9 cellular contexts compared by ENCODE assay signal in the genomic region with DNA sequence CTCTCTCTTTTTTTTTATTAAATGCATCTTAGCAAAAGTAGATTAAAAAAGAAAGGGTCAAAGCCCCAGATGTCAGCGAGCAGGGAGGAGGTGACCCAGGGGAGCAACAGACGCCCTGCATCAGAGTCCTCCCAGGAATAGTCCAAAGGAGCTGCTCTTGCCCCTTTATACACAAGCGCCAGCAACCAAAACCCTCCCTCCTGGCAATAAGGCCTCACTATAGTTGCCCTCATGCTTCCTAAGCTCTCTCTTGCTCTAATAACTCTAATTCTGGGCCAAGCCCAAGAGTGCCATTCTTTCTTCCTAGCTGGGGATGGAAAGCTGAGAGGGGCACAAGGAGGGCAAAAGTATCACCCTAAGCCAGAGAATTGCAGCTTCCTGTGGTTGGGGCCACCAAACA. TPM values are rescaled to one million over a fixed set of nuclear protein-coding genes. Genes with fewer than 3 reads are reported as not detected.
DNase-seq lines count a peak whose midpoint lies in the region; ATAC-seq and TF ChIP-seq lines count a peak whose summit lies in the region.
"Had no signal": no experiment of that assay in that cellular context is flagged by ENCODE, and none has a peak within 500 bp of the region (broad histone marks: within the 10 kb centered on the region; RNA-seq: fewer than 3 reads in every experiment).

No MANE protein-coding gene starts in this region.

- no peak for ATAC-seq in SK-N-SH treated with all-trans-retinoic acid at 6 μM for 48 hours

- H3K36me3 ChIP-seq in SK-N-SH (replicated peaks in 1 of 2; ENCODE audit: control insufficient read depth in 1 of 2, insufficient read depth in 2 of 2, low read length in 1 of 2) (peaks cover 39 to 46% of the 10 kb centered on the region in 2 experiments), adrenal gland (replicated peaks in 1 of 2) (peaks cover 0 to 37% of the 10 kb centered on the region in 2 donors), liver (ENCODE audit: control insufficient read depth in 4 of 4, insufficient read depth in 3 of 4, low read depth in 1 of 4, low read length in 3 of 4) (peaks cover 17 to 46% (median 38%) of the 10 kb centered on the region in 4 donors), stomach (peaks cover 27 to 85% (median 67%) of the 10 kb centered on the region in 4 donors)

- peaks cover 11% of the 10 kb centered on the region; the same call in 1 of the 2 replicates for H3K79me2 ChIP-seq in SK-N-SH (ENCODE audit: insufficient read depth)

- H3K27ac ChIP-seq in SK-N-SH (ENCODE audit: low read depth in 2 of 2, low read length in 1 of 2), result peak overlapping the region; percentile 99 to 100
- H3K27ac ChIP-seq in adrenal gland, result peak overlapping the region in 4 of 5 donors; percentile 88 to 99 (median 96)
- peak overlapping the region; percentile 4 to 58 for H3K27ac ChIP-seq in liver (ENCODE audit: low read depth in 1 of 2, low read length in 2 of 2)
- peak overlapping the region in 4 of 5 donors; percentile 84 to 92 (median 88) for H3K27ac ChIP-seq in stomach

- H3K4me1 ChIP-seq in SK-N-SH (ENCODE audit: control insufficient read depth in 1 of 2, insufficient read depth in 2 of 2, low read depth in 1 of 2, low read length in 1 of 2) (peaks cover 65 to 71% of the 10 kb centered on the region in 2 experiments), adrenal gland (replicated peaks in 1 of 2) (peaks cover 15 to 35% of the 10 kb centered on the region in 2 donors), liver (ENCODE audit: control insufficient read depth in 4 of 4, insufficient read depth in 4 of 4, low read length in 3 of 4) (peaks cover 4 to 20% (median 7%) of the 10 kb centered on the region in 4 donors), stomach (peaks cover 31 to 75% (median 52%) of the 10 kb centered on the region in 4 donors)

- H3K4me3 ChIP-seq in SK-N-SH (ENCODE audit: low read depth in 2 of 2, low read length in 1 of 2), result no peak overlapping the region
- H3K4me3 ChIP-seq in adrenal gland, result no peak overlapping the region
- no peak overlapping the region for H3K4me3 ChIP-seq in liver (ENCODE audit: low read depth in 1 of 3, low read length in 3 of 3)
- no peak overlapping the region for H3K4me3 ChIP-seq in stomach

- POLR2A ChIA-PET in SK-N-SH (lab: Yijun Ruan, JAX), result interaction anchor here (1.2 to 2.8 kb wide), 6 partner anchors 8 to 43 kb away, joined by 3 to 16 read pairs (median 6); a partner anchor contains a TSS

- no peak for TF ChIP-seq EP300 in SK-N-SH (IDR thresholded peaks at IDR 0.05; ENCODE audit: borderline replicate concordance in 1 of 2, low read depth in 1 of 2, low read length in 1 of 2)
- TF ChIP-seq EP300 in stomach (IDR thresholded peaks at IDR 0.05), result no peak

- H3K27me3 ChIP-seq in SK-N-SH (ENCODE audit: insufficient read depth), result no peaks in the 10 kb centered on the region
- H3K27me3 ChIP-seq in adrenal gland, result no peaks in the 10 kb centered on the region
- no peaks in the 10 kb centered on the region for H3K27me3 ChIP-seq in liver (ENCODE audit: control insufficient read depth in 4 of 4, insufficient read depth in 4 of 4, low read length in 3 of 4)
- no peaks in the 10 kb centered on the region for H3K27me3 ChIP-seq in stomach

- 92% methylated on average over 3 of the region's 3 CpGs for WGBS in SK-N-SH (ENCODE audit: low lambda C conversion rate)
- WGBS in adrenal gland, 4 donors, result 86 to 93% (median 89%) methylated on average over 3 of the region's 3 CpGs
- 89% methylated on average over 3 of the region's 3 CpGs for WGBS in liver
- WGBS in stomach, 5 donors, result 80 to 91% (median 88%) methylated on average over 3 of the region's 3 CpGs

- H3K4me2 ChIP-seq in SK-N-SH, result peak overlapping the region; percentile 81; the same call in 1 of the 2 replicates

- DNase-seq in SK-N-SH (no peak), adrenal gland (no peak), stomach (no peak), cerebellum (ENCODE audit: low spot score) (no peak), NCI-H510A treated with DMSO at 0.1 percent for 48 hours (lab: John Stamatoyannopoulos, UW) (no peak), SW480 (ENCODE audit: low spot score) (no peak)
- DNase-seq: NCI-H2081 had no signal

- H3F3A ChIP-seq in SK-N-SH (replicated peaks; ENCODE audit: insufficient read depth), result peaks cover 42% of the 10 kb centered on the region

- no peaks in the 10 kb centered on the region for H3K9me3 ChIP-seq in SK-N-SH
- no peaks in the 10 kb centered on the region for H3K9me3 ChIP-seq in adrenal gland (replicated peaks in 1 of 3)
- H3K9me3 ChIP-seq in liver (ENCODE audit: control insufficient read depth in 4 of 4, low read length in 3 of 4), result no peaks in the 10 kb centered on the region
- no peaks in the 10 kb centered on the region for H3K9me3 ChIP-seq in stomach

- peak overlapping the region; percentile 80; the same call in 1 of the 2 replicates for H3K9ac ChIP-seq in SK-N-SH
- no peak overlapping the region for H3K9ac ChIP-seq in liver (ENCODE audit: low read depth in 1 of 2, low read length in 2 of 2)

- TF ChIP-seq CTCF in SK-N-SH (IDR thresholded peaks at IDR 0.05) (no peak), adrenal gland (IDR thresholded peaks at IDR 0.05) (no peak), liver (IDR thresholded peaks at IDR 0.05; ENCODE audit: low read depth, low read length, missing input control) (no peak), stomach (IDR thresholded peaks at IDR 0.05) (no peak)

- no peaks in the 10 kb centered on the region for H3K9me2 ChIP-seq in SK-N-SH

- CTCF ChIA-PET in SK-N-SH (lab: Yijun Ruan, JAX), result interaction anchor here (0.6 to 10.1 kb wide), 13 partner anchors 9 to 306 kb away, joined by 3 to 113 read pairs (median 4); a partner anchor contains a TSS

- no peak overlapping the region for H2AFZ ChIP-seq in SK-N-SH (ENCODE audit: low read depth)

- TF ChIP-seq POLR2A in adrenal gland (IDR thresholded peaks at IDR 0.05), result no peak
- TF ChIP-seq POLR2A in stomach (IDR thresholded peaks at IDR 0.05), result no peak

- no peak for TF ChIP-seq RAD21 in SK-N-SH (IDR thresholded peaks at IDR 0.05; ENCODE audit: low read length)
- no peak for TF ChIP-seq RAD21 in liver (IDR thresholded peaks at IDR 0.05)

- no peaks in the 10 kb centered on the region for H4K20me1 ChIP-seq in SK-N-SH (ENCODE audit: insufficient read depth)

- intact Hi-C loops in adrenal gland (cut with DNase I) (loop anchor here (5.0 kb wide), 1 partner anchor 38 kb away; a partner anchor contains a TSS), stomach (cut with DNase I; ENCODE audit: low total_unique reads) (no loop called here)

TF ChIP-seq in SK-N-SH treated with all-trans-retinoic acid at 6 μM for 48 hours, 23 proteins besides CTCF, POLR2A, EP300 and RAD21 (continues in another document):
- TF ChIP-seq GLIS3 (CRISPR knock-in tag; IDR thresholded peaks at IDR 0.05), result no peak
- TF ChIP-seq ZC3H10 (CRISPR knock-in tag; IDR thresholded peaks at IDR 0.05), result no peak
- TF ChIP-seq ESRRG (CRISPR knock-in tag; IDR thresholded peaks at IDR 0.05), result no peak
- no peak for TF ChIP-seq CSDC2 (CRISPR knock-in tag; IDR thresholded peaks at IDR 0.05)

TF ChIP-seq in liver, 16 proteins besides CTCF, POLR2A, EP300 and RAD21:
- no peak for TF ChIP-seq FOXA1 (IDR thresholded peaks at IDR 0.05)
- peak in 1 of 2 donors; percentile 15 for TF ChIP-seq RXRA (IDR thresholded peaks at IDR 0.05)
- peak in 1 of 2 donors; percentile 7 for TF ChIP-seq HNF4A (conservative IDR thresholded peaks at IDR 0.05)

RNA-seq across cellular contexts. Expression of a gene that starts 26.3 kb away (rescaled TPM):
- polyA plus RNA-seq in SK-N-SH (2012; rRNA removed) (1.9 and 2.0 TPM in 2 replicates), adrenal gland (1 to 10 TPM in 1 of 3 donors, under 1 TPM in 2; 0.10 to 1.1 (median 0.33) TPM), liver (under 1 TPM in 1 of 2 donors, not detected in 1; 0.02 TPM), stomach (under 1 TPM in 2 of 3 donors, not detected in 1; 0.08 to 0.12 TPM)
- 0.99 and 1.3 TPM in 2 replicates for polyA plus RNA-seq in SK-N-SH (2012; cell fraction: cytosol; rRNA removed)
- polyA plus RNA-seq in SK-N-SH (2012; cell fraction: nucleus; rRNA removed), result 7.5 and 8.1 TPM in 2 replicates
- total RNA-seq in adrenal gland (1 to 10 TPM in 7 of 8 donors, under 1 TPM in 1; 0.77 to 5.2 (median 3.1) TPM), liver (1 to 10 TPM in 1 of 2 donors, under 1 TPM in 1; 0.19 to 1.1 TPM), stomach (1 to 10 TPM in 3 of 5 donors, not detected in 2; 2.0 to 3.5 (median 2.7) TPM), cerebellum (16.4 TPM)

RNA-seq across cellular contexts. Expression of a gene that starts 30.3 kb away (rescaled TPM):
- polyA plus RNA-seq in SK-N-SH (2012; rRNA removed) (0.53 and 0.78 TPM in 2 replicates), adrenal gland (1 to 10 TPM in 1 of 3 donors, under 1 TPM in 2; 0.03 to 1.0 (median 0.53) TPM), liver (not detected), stomach (not detected)
- 0.27 and 0.50 TPM in 2 replicates for polyA plus RNA-seq in SK-N-SH (2012; cell fraction: cytosol; rRNA removed)
- 2.4 and 2.6 TPM in 2 replicates for polyA plus RNA-seq in SK-N-SH (2012; cell fraction: nucleus; rRNA removed)
- total RNA-seq in adrenal gland (1 to 10 TPM in 7 of 8 donors, under 1 TPM in 1; 0.30 to 6.1 (median 2.2) TPM), liver (1 to 10 TPM in 1 of 2 donors, under 1 TPM in 1; 0.33 to 1.4 TPM), stomach (10 to 100 TPM in 1 of 5 donors, 1 to 10 TPM in 2, under 1 TPM in 1, not detected in 1; 0.87 to 15.4 (median 5.0) TPM), cerebellum (63.2 TPM)

RNA-seq across cellular contexts. Expression of a gene that starts 39.4 kb away (rescaled TPM):
- polyA plus RNA-seq in SK-N-SH (2012; rRNA removed) (55.8 and 97.0 TPM in 2 replicates), adrenal gland (100 to 1,000 TPM in 1 of 3 donors, 10 to 100 TPM in 2; 70.4 to 112 (median 90.9) TPM), liver (10 to 100 TPM in 1 of 2 donors, 1 to 10 TPM in 1; 6.8 to 11.0 TPM), stomach (10 to 100 TPM; 20.0 to 30.3 (median 29.1) TPM)
- polyA plus RNA-seq in SK-N-SH (2012; cell fraction: cytosol; rRNA removed), result 63.1 and 99.3 TPM in 2 replicates
- polyA plus RNA-seq in SK-N-SH (2012; cell fraction: nucleus; rRNA removed), result 87.3 and 94.5 TPM in 2 replicates
- total RNA-seq in adrenal gland (100 to 1,000 TPM in 1 of 8 donors, 10 to 100 TPM in 7; 43.3 to 103 (median 77.6) TPM), liver (1 to 10 TPM; 3.7 to 5.7 TPM), stomach (10 to 100 TPM in 4 of 5 donors, 1 to 10 TPM in 1; 7.6 to 35.8 (median 18.8) TPM), cerebellum (72.8 TPM)

Comparison
In these comparisons a context has a peak if more than half of its experiments do, and no peak if none do; other contexts are left out.
1. H3K27ac ChIP-seq: peak in every context shown above with its lines; median percentile 100 in SK-N-SH; 96 in adrenal gland; 88 in stomach; 31 in liver.